In genomic region chr3:100040446-100040845, GRCh38 we compare ENCODE assay signal across 11 cellular contexts.
DNase-seq lines count a peak whose midpoint lies in the region; ATAC-seq and TF ChIP-seq lines count a peak whose summit lies in the region.
"Had no signal": no experiment of that assay in that cellular context is flagged by ENCODE, and none has a peak within 500 bp of the region (broad histone marks: within the 10 kb centered on the region; RNA-seq: fewer than 3 reads in every experiment).

No MANE protein-coding gene starts in this region.

- intact Hi-C loops in heart left ventricle (cut with DNase I) (loop anchor here in 8 of 10 donors (2.0 to 10.0 kb wide), 8 partner anchors 33 to 166 kb away; no protein-coding TSS in a partner anchor), psoas muscle (cut with DNase I) (loop anchor here (5.0 to 10.0 kb wide), 2 partner anchors 163 to 166 kb away; no protein-coding TSS in a partner anchor)

- H3K27me3 ChIP-seq in heart left ventricle, result no peaks in the 10 kb centered on the region
- H3K27me3 ChIP-seq in psoas muscle (ENCODE audit: insufficient read depth in 3 of 3, low read length in 2 of 3), result no peaks in the 10 kb centered on the region
- H3K27me3 ChIP-seq: BE2C had no signal

- 28 to 52% (median 30%) methylated on average over 1 of the region's 1 CpG for WGBS in adipose tissue, 3 donors
- 11 to 26% (median 20%) methylated on average over 1 of the region's 1 CpG for WGBS in heart left ventricle, 4 donors
- WGBS in psoas muscle, 3 donors, result 22 to 39% (median 23%) methylated on average over 1 of the region's 1 CpG

- ATAC-seq in heart left ventricle (peak; percentile 88 to 96 (median 90)), psoas muscle (peak; percentile 43 to 93 (median 88)), HG03457 (IDR thresholded peaks at IDR 0.05; ENCODE audit: unreplicated experiment) (no peak), GM19351 (IDR thresholded peaks at IDR 0.05; ENCODE audit: unreplicated experiment) (no peak)

- H3K4me1 ChIP-seq in heart left ventricle (peaks cover 17 to 58% (median 34%) of the 10 kb centered on the region in 12 donors), psoas muscle (peaks cover 66% of the 10 kb centered on the region)

- DNase-seq in AG20443 (ENCODE audit: low spot score), result peak; percentile 31
- DNase-seq in heart left ventricle, result peak in 4 of 5 donors; percentile 42 to 61 (median 58)
- DNase-seq in psoas muscle, result no peak
- DNase-seq in A172 (ENCODE audit: low spot score), result no peak
- no peak for DNase-seq in T-helper 9 cell
- DNase-seq: activated effector memory CD4-positive, alpha-beta T cell treated with Interleukin-2 at 50 U/mL for 16 hours; BE2C; stimulated activated CD4-positive, alpha-beta T cell treated with anti-CD3 and anti-CD28 coated beads, Interleukin-4, amount 100 ng/mL, for 24 hours had no signal

- H3K4me3 ChIP-seq in heart left ventricle (no peak overlapping the region), psoas muscle (no peak overlapping the region)

- TF ChIP-seq CTCF in heart left ventricle (IDR thresholded peaks at IDR 0.05), result no peak
- no peak for TF ChIP-seq CTCF in psoas muscle (IDR thresholded peaks at IDR 0.05)

- H3K9me3 ChIP-seq in heart left ventricle (no peaks in the 10 kb centered on the region), psoas muscle (no peaks in the 10 kb centered on the region)
- H3K9me3 ChIP-seq: BE2C had no signal

- H3K27ac ChIP-seq in adipose tissue (ENCODE audit: low read depth, low read length), result peak overlapping the region; percentile 9
- peak overlapping the region; percentile 81 to 93 (median 91) for H3K27ac ChIP-seq in heart left ventricle
- H3K27ac ChIP-seq in psoas muscle, result peak overlapping the region; percentile 89

- TF ChIP-seq POLR2A in heart left ventricle (IDR thresholded peaks at IDR 0.05), result no peak

- H3K36me3 ChIP-seq in heart left ventricle (no peaks in the 10 kb centered on the region), psoas muscle (ENCODE audit: insufficient read depth in 1 of 2, low read depth in 1 of 2) (no peaks in the 10 kb centered on the region)
- H3K36me3 ChIP-seq: BE2C had no signal

Comparison
In these comparisons a context has a peak if more than half of its experiments do, and no peak if none do; other contexts are left out.
1. DNase-seq: peak in AG20443 (single experiment) and heart left ventricle (4 of 5); none in psoas muscle (0 of 2), A172 (single experiment) and T-helper 9 cell (single experiment).
2. H3K27ac ChIP-seq: peak in every context shown above with its lines; median percentile 91 in heart left ventricle; 89 in psoas muscle; 9 in adipose tissue.
3. ATAC-seq: peak in heart left ventricle (4 of 4) and psoas muscle (4 of 4); none in HG03457 (single experiment) and GM19351 (single experiment).